ENCODE assay signal across 28 cellular contexts in genomic region chr12:63927511-63927910, GRCh38.
"Had no signal": no experiment of that assay in that cellular context is flagged by ENCODE, and none has a peak within 500 bp of the region (broad histone marks: within the 10 kb centered on the region; RNA-seq: fewer than 3 reads in every experiment).

No MANE protein-coding gene starts in this region.

- H3K27ac ChIP-seq: stomach, suprapubic skin, testis, thoracic aorta, thyroid gland, tibial artery, tibial nerve, upper lobe of left lung, upper lobe of right lung, uterus, vagina had no signal

- DNase-seq: stimulated activated CD4-positive, alpha-beta T cell treated with anti-CD3 and anti-CD28 coated beads, Interleukin-2, amount 100 ng/mL, for 48 hours; stimulated activated CD4-positive, alpha-beta T cell treated with anti-CD3 and anti-CD28 coated beads, Interleukin-4, amount 100 ng/mL, for 1 hour; stimulated activated CD4-positive, alpha-beta T cell treated with anti-CD3 and anti-CD28 coated beads, Interleukin-4, amount 100 ng/mL, for 24 hours; stimulated activated CD4-positive, alpha-beta T cell treated with anti-CD3 and anti-CD28 coated beads, Interleukin-4, amount 100 ng/mL, for 4 hours; stimulated activated CD8-positive, alpha-beta memory T cell treated with anti-CD3 and anti-CD28 coated beads, Interleukin-4, amount 100 ng/mL, for 48 hours; stimulated activated naive B cell treated with anti-CD40 and anti-IgM and Interleukin-4, amounts not matched to agents 10 μg/mL and 1 μg/mL and 100 μg/mL, for 72 hours; stimulated activated naive CD4-positive, alpha-beta T cell; stimulated activated naive CD4-positive, alpha-beta T cell treated with Interleukin-2 at 50 U/mL for 16 hours; stimulated activated naive CD8-positive, alpha-beta T cell treated with anti-CD3 and anti-CD28 coated beads, Interleukin-15, amount 100 ng/mL, for 72 hours; stimulated activated naive CD8-positive, alpha-beta T cell treated with anti-CD3 and anti-CD28 coated beads, Interleukin-15, Interleukin-2, amounts not matched to agents 100 U/mL and 50 U/mL, for 24 hours; stomach; substantia nigra; testis; thyroid gland; tibial artery; transverse colon; trophoblast cell; upper lobe of left lung; upper lobe of right lung; uterus had no signal

- H3K27ac Mint-ChIP-seq: stimulated activated effector memory CD8-positive, alpha-beta T cell treated with anti-CD3 and anti-CD28 coated beads, Interleukin-12 subunit alpha, Interleukin-12 subunit beta, amount 100 ng/mL, for 72 hours; stimulated activated memory B cell treated with anti-CD40 and anti-IgM and Interleukin-4, amounts not matched to agents 10 μg/mL and 1 μg/mL and 100 μg/mL, for 72 hours; stimulated activated naive B cell treated with anti-CD40 and anti-IgM and Interleukin-4, amounts not matched to agents 10 μg/mL and 1 μg/mL and 100 μg/mL, for 72 hours; stimulated activated naive CD8-positive, alpha-beta T cell treated with anti-CD3 and anti-CD28 coated beads, Interleukin-15, amount 100 ng/mL, for 72 hours; stimulated activated naive CD8-positive, alpha-beta T cell treated with anti-CD3 and anti-CD28 coated beads, Interleukin-15, Interleukin-2, amounts not matched to agents 100 ng/mL and 50 ng/mL, for 24 hours; type B pancreatic cell had no signal

- ATAC-seq: stimulated activated memory B cell treated with anti-CD40 and anti-IgM and Interleukin-4, amounts not matched to agents 10 μg/mL and 1 μg/mL and 100 μg/mL, for 72 hours; stimulated activated naive B cell treated with anti-CD40 and anti-IgM and Interleukin-4, amounts not matched to agents 10 μg/mL and 1 μg/mL and 100 μg/mL, for 72 hours; stimulated activated naive CD8-positive, alpha-beta T cell treated with anti-CD3 and anti-CD28 coated beads, Interleukin-15, Interleukin-2, amounts not matched to agents 100 U/mL and 50 U/mL, for 24 hours; upper lobe of right lung had no signal

- H3K9me3 Mint-ChIP-seq: stimulated activated effector memory CD8-positive, alpha-beta T cell treated with anti-CD3 and anti-CD28 coated beads, Interleukin-12 subunit alpha, Interleukin-12 subunit beta, amount 100 ng/mL, for 72 hours; stimulated activated memory B cell treated with anti-CD40 and anti-IgM and Interleukin-4, amounts not matched to agents 10 μg/mL and 1 μg/mL and 100 μg/mL, for 72 hours; stimulated activated naive B cell treated with anti-CD40 and anti-IgM and Interleukin-4, amounts not matched to agents 10 μg/mL and 1 μg/mL and 100 μg/mL, for 72 hours; stimulated activated naive CD8-positive, alpha-beta T cell treated with anti-CD3 and anti-CD28 coated beads, Interleukin-15, amount 100 ng/mL, for 72 hours; stimulated activated naive CD8-positive, alpha-beta T cell treated with anti-CD3 and anti-CD28 coated beads, Interleukin-15, Interleukin-2, amounts not matched to agents 100 ng/mL and 50 ng/mL, for 24 hours; type B pancreatic cell had no signal

- H3K4me1 Mint-ChIP-seq: stimulated activated effector memory CD8-positive, alpha-beta T cell treated with anti-CD3 and anti-CD28 coated beads, Interleukin-12 subunit alpha, Interleukin-12 subunit beta, amount 100 ng/mL, for 72 hours; stimulated activated memory B cell treated with anti-CD40 and anti-IgM and Interleukin-4, amounts not matched to agents 10 μg/mL and 1 μg/mL and 100 μg/mL, for 72 hours; stimulated activated naive B cell treated with anti-CD40 and anti-IgM and Interleukin-4, amounts not matched to agents 10 μg/mL and 1 μg/mL and 100 μg/mL, for 72 hours; stimulated activated naive CD8-positive, alpha-beta T cell treated with anti-CD3 and anti-CD28 coated beads, Interleukin-15, amount 100 ng/mL, for 72 hours had no signal

- H3K4me3 ChIP-seq: stomach, suprapubic skin, testis, thoracic aorta, thyroid gland, tibial artery, tibial nerve, transverse colon, upper lobe of left lung, upper lobe of right lung, uterus, vagina had no signal

- H3K36me3 ChIP-seq: stomach, suprapubic skin, thoracic aorta, thyroid gland, tibial artery, tibial nerve, transverse colon, upper lobe of left lung, upper lobe of right lung, uterus, vagina had no signal

- H3K27me3 ChIP-seq: stomach, suprapubic skin, testis, thyroid gland, tibial artery, tibial nerve, transverse colon, upper lobe of left lung, upper lobe of right lung, uterus, vagina had no signal

- H3K4me1 ChIP-seq: stomach, testis, tibial artery, upper lobe of left lung, upper lobe of right lung, uterus had no signal

- H3K4me3 Mint-ChIP-seq: stimulated activated effector memory CD8-positive, alpha-beta T cell treated with anti-CD3 and anti-CD28 coated beads, Interleukin-12 subunit alpha, Interleukin-12 subunit beta, amount 100 ng/mL, for 72 hours; stimulated activated memory B cell treated with anti-CD40 and anti-IgM and Interleukin-4, amounts not matched to agents 10 μg/mL and 1 μg/mL and 100 μg/mL, for 72 hours; stimulated activated naive B cell treated with anti-CD40 and anti-IgM and Interleukin-4, amounts not matched to agents 10 μg/mL and 1 μg/mL and 100 μg/mL, for 72 hours; stimulated activated naive CD8-positive, alpha-beta T cell treated with anti-CD3 and anti-CD28 coated beads, Interleukin-15, amount 100 ng/mL, for 72 hours; stimulated activated naive CD8-positive, alpha-beta T cell treated with anti-CD3 and anti-CD28 coated beads, Interleukin-15, Interleukin-2, amounts not matched to agents 100 ng/mL and 50 ng/mL, for 24 hours; type B pancreatic cell had no signal

- H3K27me3 Mint-ChIP-seq: type B pancreatic cell had no signal

- H3K36me3 Mint-ChIP-seq: stimulated activated effector memory CD8-positive, alpha-beta T cell treated with anti-CD3 and anti-CD28 coated beads, Interleukin-12 subunit alpha, Interleukin-12 subunit beta, amount 100 ng/mL, for 72 hours; stimulated activated memory B cell treated with anti-CD40 and anti-IgM and Interleukin-4, amounts not matched to agents 10 μg/mL and 1 μg/mL and 100 μg/mL, for 72 hours; stimulated activated naive B cell treated with anti-CD40 and anti-IgM and Interleukin-4, amounts not matched to agents 10 μg/mL and 1 μg/mL and 100 μg/mL, for 72 hours; type B pancreatic cell had no signal

- H3K9me3 ChIP-seq: stomach, suprapubic skin, testis, thoracic aorta, thyroid gland, tibial artery, tibial nerve, transverse colon, upper lobe of left lung, upper lobe of right lung, uterus, vagina had no signal
